1 cellular context compared by ENCODE assay signal in the genomic region with DNA sequence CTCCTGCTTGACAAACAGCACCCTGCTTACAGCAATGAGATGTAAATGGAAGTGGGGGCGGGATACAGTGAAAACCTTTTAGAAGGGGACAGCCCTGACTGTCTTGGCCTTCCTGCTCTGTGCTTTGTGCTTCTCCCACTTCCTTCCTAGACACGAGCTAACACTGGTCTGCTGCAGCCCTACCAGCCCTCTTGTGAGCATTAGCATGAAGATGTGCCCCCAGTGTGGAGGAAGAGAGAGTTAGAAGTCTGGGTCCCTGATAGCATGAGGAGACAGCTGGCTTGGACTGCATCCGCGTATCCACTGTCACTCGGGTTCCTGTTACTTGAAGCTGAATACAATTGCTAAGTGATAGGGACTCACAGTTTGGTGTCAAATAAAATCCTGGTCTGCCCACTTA.
TF ChIP-seq lines count a peak whose summit lies in the region.

No MANE protein-coding gene starts in this region.

TF ChIP-seq in endothelial cell of umbilical vein, 7 proteins besides CTCF, POLR2A, EP300 and RAD21:
- TF ChIP-seq EZH2 (IDR thresholded peaks at IDR 0.05; ENCODE audit: borderline replicate concordance, low read depth, low read length, severe bottlenecking), result no peak
- TF ChIP-seq GATA2 (IDR thresholded peaks at IDR 0.05; ENCODE audit: insufficient read depth, insufficient read length, low read depth, low read length), result no peak
- TF ChIP-seq FOS (IDR thresholded peaks at IDR 0.05; ENCODE audit: borderline replicate concordance, insufficient read depth, low read length), result no peak
- TF ChIP-seq POLR2AphosphoS5 (IDR thresholded peaks at IDR 0.05; ENCODE audit: insufficient read depth, low read depth, low read length), result no peak
- no peak for TF ChIP-seq JUN (IDR thresholded peaks at IDR 0.05; ENCODE audit: borderline replicate concordance, insufficient read depth, insufficient read length, low read depth)
- no peak for TF ChIP-seq MYC (IDR thresholded peaks at IDR 0.05; ENCODE audit: low read depth, low read length)
- TF ChIP-seq, protein P1, sequence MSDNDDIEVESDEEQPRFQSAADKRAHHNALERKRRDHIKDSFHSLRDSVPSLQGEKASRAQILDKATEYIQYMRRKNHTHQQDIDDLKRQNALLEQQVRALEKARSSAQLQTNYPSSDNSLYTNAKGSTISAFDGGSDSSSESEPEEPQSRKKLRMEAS (IDR thresholded peaks at IDR 0.05; ENCODE audit: insufficient read depth, insufficient read length), result no peak
